Comparison of ENCODE assay signal across 5 cellular contexts in genomic region chr1:121348115-121348514, GRCh38.
DNase-seq lines count a peak whose midpoint lies in the region; ATAC-seq, FAIRE-seq and TF ChIP-seq lines count a peak whose summit lies in the region.
"Not testable (repeated sequence)": the region's sequence is repeated elsewhere in the genome, so short reads cannot be mapped to it uniquely, and the experiment has no call there.

No MANE protein-coding gene starts in this region.

- not testable (repeated sequence) for TF ChIP-seq CTCF in IMR-90 (conservative IDR thresholded peaks at IDR 0.05; ENCODE audit: low read depth, low read length); HepG2 (CRISPR knock-in tag; IDR thresholded peaks at IDR 0.05)

- not testable (repeated sequence) for H2BK120ac ChIP-seq in IMR-90 (ENCODE audit: low read depth, low read length)

- not testable (repeated sequence) for H3K27me3 ChIP-seq in IMR-90 (ENCODE audit: control insufficient read depth, insufficient read depth, low read length); HepG2 (ENCODE audit: control insufficient read depth in 1 of 2, insufficient read depth in 2 of 2, low read length in 2 of 2)

- H3K9me3 ChIP-seq in IMR-90 (ENCODE audit: control insufficient read depth, insufficient read depth, low read length); HepG2 (ENCODE audit: low read length): not testable (repeated sequence)

- no CpG with 5 or more reads among the region's 1 CpG for WGBS in IMR-90 (ENCODE audit: extremely low coverage in 2 of 2, insufficient read length in 1 of 2), 2 experiments
- no CpG with 5 or more reads among the region's 1 CpG for WGBS in HepG2 (ENCODE audit: low lambda C conversion rate)

- H3K9me1 ChIP-seq in IMR-90 (ENCODE audit: insufficient read depth, low read length) = not testable (repeated sequence)

- not testable (repeated sequence) for H3K9ac ChIP-seq in IMR-90 (ENCODE audit: low read depth, low read length); HepG2 (ENCODE audit: insufficient read depth, low read depth, low read length)

- not testable (repeated sequence) for H4K5ac ChIP-seq in IMR-90 (ENCODE audit: low read depth, low read length)

- not testable (repeated sequence) for BruUV-seq in IMR-90 (replicated peaks; lab: Mats Ljungman, UMichigan); HepG2 (replicated peaks; lab: Mats Ljungman, UMichigan)

- not testable (repeated sequence) for H3K79me1 ChIP-seq in IMR-90 (ENCODE audit: low read depth in 1 of 2, low read length in 2 of 2)

- not testable (repeated sequence) for H2AK9ac ChIP-seq in IMR-90 (replicated peaks; ENCODE audit: low read depth, low read length, poor library complexity)

- not testable (repeated sequence) for H3K36me3 ChIP-seq in IMR-90 (ENCODE audit: control insufficient read depth, insufficient read depth, low read length); HepG2 (replicated peaks in 1 of 2; ENCODE audit: control insufficient read depth in 1 of 2, insufficient read depth in 2 of 2, low read length in 2 of 2)

- not testable (repeated sequence) for H3K4me2 ChIP-seq in IMR-90 (ENCODE audit: low read depth, low read length); HepG2 (ENCODE audit: low read depth, low read length)

- dilution Hi-C loops in IMR-90 (cut with HindIII; ENCODE audit: low sequenced_read_pairs, unreplicated experiment) = not testable (repeated sequence)

- CTCF ChIA-PET in IMR-90 (lab: Yijun Ruan, JAX); HepG2 (lab: Yijun Ruan, JAX; ENCODE audit: low intra/inter-chr PET ratio, low total read pairs): not testable (repeated sequence)

- not testable (repeated sequence) for H3K14ac ChIP-seq in IMR-90 (replicated peaks; ENCODE audit: low read depth, low read length)

- intact Hi-C loops in IMR-90 (cut with micrococcal nuclease); left cardiac atrium (cut with DNase I); HepG2 (cut with micrococcal nuclease; ENCODE audit: unreplicated experiment); sciatic nerve (cut with DNase I): not testable (repeated sequence)

- DNase-seq in IMR-90; RCC 7860 (ENCODE audit: low spot score); left cardiac atrium; HepG2 (ENCODE audit: low spot score); sciatic nerve (ENCODE audit: low spot score): not testable (repeated sequence)

- H3K4ac ChIP-seq in IMR-90 (ENCODE audit: low read depth, low read length) = not testable (repeated sequence)

- not testable (repeated sequence) for H3K18ac ChIP-seq in IMR-90 (ENCODE audit: low read depth, low read length)

- H4K8ac ChIP-seq in IMR-90 (ENCODE audit: low read depth in 2 of 2, low read length in 2 of 2) = not testable (repeated sequence)

- H2AK5ac ChIP-seq in IMR-90 (ENCODE audit: low read depth, low read length) = not testable (repeated sequence)

- H3K27ac ChIP-seq in IMR-90 (ENCODE audit: insufficient read depth, low read length); HepG2 (ENCODE audit: extremely low read length, insufficient read depth, low read length): not testable (repeated sequence)

- not testable (repeated sequence) for H2AFZ ChIP-seq in IMR-90 (replicated peaks; ENCODE audit: low read length, poor library complexity); HepG2 (ENCODE audit: low read length)

- TF ChIP-seq EP300 in HepG2 (IDR thresholded peaks at IDR 0.05; ENCODE audit: low read depth in 2 of 2, low read length in 2 of 2); HepG2 (CRISPR knock-in tag; IDR thresholded peaks at IDR 0.05; ENCODE audit: borderline replicate concordance): not testable (repeated sequence)

- not testable (repeated sequence) for H4K20me1 ChIP-seq in IMR-90 (ENCODE audit: insufficient read depth, low read length); HepG2 (ENCODE audit: insufficient read depth, low read length)

- H2BK15ac ChIP-seq in IMR-90 (ENCODE audit: low read depth, low read length) = not testable (repeated sequence)

- peak; percentile 66 for ATAC-seq in IMR-90 (ENCODE audit: low read depth)
- peak; percentile 31 to 63 for ATAC-seq in left cardiac atrium
- peak; percentile 97 for ATAC-seq in HepG2
- peak; percentile 52 for ATAC-seq in sciatic nerve

- H3K4me1 ChIP-seq in IMR-90 (ENCODE audit: control insufficient read depth, insufficient read depth, low read length); HepG2 (ENCODE audit: insufficient read depth, low read length): not testable (repeated sequence)

- not testable (repeated sequence) for H4K91ac ChIP-seq in IMR-90 (ENCODE audit: insufficient read depth, low read depth, low read length)

- H3K56ac ChIP-seq in IMR-90 (ENCODE audit: extremely low read depth, insufficient read depth, low read length) = not testable (repeated sequence)

- FAIRE-seq in RCC 7860 (lab: Jason Lieb, UNC) = peak; percentile 94
- FAIRE-seq in HepG2 (lab: Jason Lieb, UNC) = not testable (repeated sequence)

- H3K23ac ChIP-seq in IMR-90 (ENCODE audit: low read depth, low read length) = not testable (repeated sequence)

- not testable (repeated sequence) for H3K4me3 ChIP-seq in IMR-90 (ENCODE audit: insufficient read depth, low read depth, low read length); HepG2 (replicated peaks in 1 of 3; ENCODE audit: insufficient read depth in 1 of 3, low read depth in 2 of 3, low read length in 3 of 3)

- TF ChIP-seq RAD21 in IMR-90 (IDR thresholded peaks at IDR 0.05; ENCODE audit: low read length); HepG2 (CRISPR knock-in tag; IDR thresholded peaks at IDR 0.05): not testable (repeated sequence)

- not testable (repeated sequence) for H3K79me2 ChIP-seq in HepG2 (ENCODE audit: insufficient read depth, low read length)

- TF ChIP-seq POLR2A in IMR-90 (IDR thresholded peaks at IDR 0.05; ENCODE audit: low read depth, low read length); HepG2 (IDR thresholded peaks at IDR 0.05; ENCODE audit: insufficient read depth in 1 of 2, low read depth in 2 of 2, low read length in 2 of 2): not testable (repeated sequence)

- in situ Hi-C loops in IMR-90 (cut with MboI; ENCODE audit: low sequenced_read_pairs); HepG2 (cut with HindIII; ENCODE audit: extremely low pct_ligation_motif_present, low pct_unique_long_range_greater_than_20kb): not testable (repeated sequence)

- not testable (repeated sequence) for H2BK20ac ChIP-seq in IMR-90 (ENCODE audit: low read depth, low read length)

- POLR2A ChIA-PET in IMR-90 (lab: Charles Lee; ENCODE audit: unreplicated experiment); HepG2 (lab: Yijun Ruan, JAX): not testable (repeated sequence)

- not testable (repeated sequence) for H2BK5ac ChIP-seq in IMR-90 (ENCODE audit: low read depth, low read length, poor library complexity, severe bottlenecking)

Comparison
In these comparisons a context has a peak if more than half of its experiments do, and no peak if none do; other contexts are left out.
1. ATAC-seq: peak in every context shown above with its lines; median percentile 97 in HepG2; 66 in IMR-90; 52 in sciatic nerve; 47 in left cardiac atrium.